In genomic region chr10:114285961-114286441, GRCh38 we compare ENCODE assay signal across 20 cellular contexts. TPM values are rescaled to one million over a fixed set of nuclear protein-coding genes. Genes with fewer than 3 reads are reported as not detected.
"Had no signal": no experiment of that assay in that cellular context is flagged by ENCODE, and none has a peak within 500 bp of the region (broad histone marks: within the 10 kb centered on the region; RNA-seq: fewer than 3 reads in every experiment).

No MANE protein-coding gene starts in this region.

- H3K4me1 ChIP-seq: adrenal gland had no signal

- DNase-seq: activated CD4-positive, alpha-beta T cell treated with anti-CD3 and anti-CD28 coated beads, Interleukin-2, amount 50 U/mL, for 1 hour; activated CD8-positive, alpha-beta memory T cell treated with anti-CD3 and anti-CD28 coated beads, Interleukin-2, amount 50 U/mL, for 4 hours; activated T-cell treated with anti-CD3 and anti-CD28 coated beads, Interleukin-2, amount 50 U/mL, for 4 hours; adrenal gland; effector memory CD8-positive, alpha-beta T cell; foreskin fibroblast; stimulated activated CD4-positive, alpha-beta T cell treated with anti-CD3 and anti-CD28 coated beads, Interleukin-1b, Interleukin-23, amount 100 ng/mL, for 48 hours; stimulated activated CD8-positive, alpha-beta memory T cell treated with anti-CD3 and anti-CD28 coated beads, Interleukin-4, amount 100 ng/mL, for 48 hours; stimulated activated naive CD4-positive, alpha-beta T cell; substantia nigra; T-helper 1 cell; T1000 had no signal

- FAIRE-seq: astrocyte, bronchial epithelial cell had no signal

- H3K4me3 ChIP-seq: adrenal gland had no signal

- H3K36me3 ChIP-seq: adrenal gland had no signal

- H3K27ac ChIP-seq: adrenal gland had no signal

- H3K9me3 ChIP-seq: adrenal gland had no signal

RNA-seq across cellular contexts. Expression of gene VWA2, which starts 46.9 kb away (rescaled TPM):
- total RNA-seq: activated T-cell treated with anti-CD3 and anti-CD28 coated beads, Interleukin-2, amount 50 U/mL, for 4 hours; dermis microvascular lymphatic vessel endothelial cell; glomerular endothelial cell; mononuclear cell; neural crest cell; osteocyte; pulmonary artery endothelial cell had no signal
- polyA plus RNA-seq: adrenal gland had no signal
